In the genomic region with DNA sequence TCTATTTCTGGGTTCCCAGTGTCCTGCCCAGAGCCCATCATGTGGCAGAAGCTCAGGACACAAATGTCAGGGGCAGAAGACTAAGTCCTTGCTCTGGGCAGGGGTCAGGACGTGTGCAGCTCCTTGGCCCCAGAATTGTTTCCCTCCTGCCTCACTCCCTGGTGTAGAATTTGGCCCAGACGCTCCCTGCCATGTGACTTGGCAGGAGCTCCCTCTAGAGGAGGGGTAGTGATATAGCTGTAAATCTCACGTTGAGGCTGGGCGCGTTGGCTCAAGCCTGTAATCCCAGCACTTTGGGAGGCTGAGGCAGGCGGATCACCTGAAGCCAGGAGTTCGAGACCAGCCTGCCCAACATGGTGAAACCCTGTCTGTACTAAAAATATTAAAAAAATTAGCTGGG, we compare ENCODE assay signal across 9 cellular contexts.
A peak's percentile ranks its signal among the peaks of the same experiment; 100 is the strongest.
DNase-seq lines count a peak whose midpoint lies in the region; ATAC-seq, FAIRE-seq and TF ChIP-seq lines count a peak whose summit lies in the region.
"Had no signal": no experiment of that assay in that cellular context is flagged by ENCODE, and none has a peak within 500 bp of the region (broad histone marks: within the 10 kb centered on the region; RNA-seq: fewer than 3 reads in every experiment).

No MANE protein-coding gene starts in this region.

- no peak overlapping the region for H3K4me3 Mint-ChIP-seq in activated CD4-positive, alpha-beta T cell treated with anti-CD3 and anti-CD28 coated beads, Interleukin-2, amount 10 ng/mL, durations not matched to agents 7 days and 5 days

- H3K4me1 ChIP-seq in small intestine (ENCODE audit: control insufficient read depth in 2 of 2, insufficient read depth in 1 of 2, low read depth in 1 of 2, low read length in 1 of 2): no peaks in the 10 kb centered on the region
- H3K4me1 ChIP-seq in spleen: no peaks in the 10 kb centered on the region

- H3K4me1 Mint-ChIP-seq in activated CD4-positive, alpha-beta T cell treated with anti-CD3 and anti-CD28 coated beads, Interleukin-2, amount 10 ng/mL, durations not matched to agents 7 days and 5 days: peaks cover 7% of the 10 kb centered on the region

- no peak for TF ChIP-seq POLR2A in spleen (IDR thresholded peaks at IDR 0.05)

- intact Hi-C loops in spleen (cut with DNase I; ENCODE audit: low total_unique reads): no loop called here

- no peak overlapping the region for H3K27ac ChIP-seq in small intestine (ENCODE audit: low read depth in 1 of 2, low read length in 1 of 2)
- no peak overlapping the region for H3K27ac ChIP-seq in spleen

- TF ChIP-seq CTCF in spleen (IDR thresholded peaks at IDR 0.05 in 8 of 11, conservative IDR thresholded peaks at IDR 0.05 in 3 of 11): peak in 4 of 11 experiments; percentile 13 to 32 (median 28)

- POLR2A ChIA-PET in activated CD4-positive, alpha-beta T cell treated with anti-CD3 and anti-CD28 coated beads, Interleukin-2, amount 10 ng/mL, durations not matched to agents 7 days and 5 days (lab: Charles Lee): no interaction called here

- no peaks in the 10 kb centered on the region for H3K9me3 Mint-ChIP-seq in activated CD4-positive, alpha-beta T cell treated with anti-CD3 and anti-CD28 coated beads, Interleukin-2, amount 10 ng/mL, durations not matched to agents 7 days and 5 days

- no peak overlapping the region for H3K27ac Mint-ChIP-seq in activated CD4-positive, alpha-beta T cell treated with anti-CD3 and anti-CD28 coated beads, Interleukin-2, amount 10 ng/mL, durations not matched to agents 7 days and 5 days

- H3K36me3 ChIP-seq in small intestine (ENCODE audit: control insufficient read depth in 2 of 2, insufficient read depth in 2 of 2, low read length in 2 of 2) (no peaks in the 10 kb centered on the region), spleen (no peaks in the 10 kb centered on the region)

- FAIRE-seq in small intestine (lab: Jason Lieb, UNC): no peak

- no peaks in the 10 kb centered on the region for H3K36me3 Mint-ChIP-seq in activated CD4-positive, alpha-beta T cell treated with anti-CD3 and anti-CD28 coated beads, Interleukin-2, amount 10 ng/mL, durations not matched to agents 7 days and 5 days (ENCODE audit: low read depth)

- no peaks in the 10 kb centered on the region for H3K27me3 Mint-ChIP-seq in activated CD4-positive, alpha-beta T cell treated with anti-CD3 and anti-CD28 coated beads, Interleukin-2, amount 10 ng/mL, durations not matched to agents 7 days and 5 days

- CTCF ChIA-PET in activated CD4-positive, alpha-beta T cell treated with anti-CD3 and anti-CD28 coated beads, Interleukin-2, amount 10 ng/mL, durations not matched to agents 7 days and 5 days (lab: Charles Lee): interaction anchor here (0.7 to 1.4 kb wide), 7 partner anchors 9 to 326 kb away, joined by 3 to 4 read pairs (median 3); no protein-coding TSS in a partner anchor

- H3K27me3 ChIP-seq in small intestine (ENCODE audit: control insufficient read depth in 2 of 2, insufficient read depth in 2 of 2, low read length in 2 of 2) (no peaks in the 10 kb centered on the region), spleen (replicated peaks in 1 of 7) (peaks cover 0 to 35% (median 4%) of the 10 kb centered on the region in 7 donors)

- H3K9me3 ChIP-seq in small intestine (ENCODE audit: control insufficient read depth, low read depth): no peaks in the 10 kb centered on the region
- no peaks in the 10 kb centered on the region for H3K9me3 ChIP-seq in spleen

- ATAC-seq in GM19035 (IDR thresholded peaks at IDR 0.05; ENCODE audit: unreplicated experiment): no peak

- DNase-seq in activated CD4-positive, alpha-beta T cell treated with anti-CD3 and anti-CD28 coated beads, Interleukin-2, amount 10 ng/mL, durations not matched to agents 7 days and 5 days: peak; percentile 25
- no peak for DNase-seq in activated CD4-positive, alpha-beta T cell treated with anti-CD3 and anti-CD28 coated beads for 48 hours
- DNase-seq in NCI-H2029 treated with DMSO at 0.1 percent for 48 hours (lab: John Stamatoyannopoulos, UW) (peak; percentile 10), dermis blood vessel endothelial cell (peak; percentile 8), small intestine (peak; percentile 42), DMS79 (lab: John Stamatoyannopoulos, UW) (no peak), spleen (no peak)
- DNase-seq: NCI-H1930 had no signal

- 38 to 60% (median 40%) methylated on average over 7 of the region's 7 CpGs for WGBS in small intestine, 3 donors
- 38 to 64% (median 57%) methylated on average over 6 to 7 of the region's 7 CpGs for WGBS in spleen, 5 donors

- no peak overlapping the region for H3K4me3 ChIP-seq in small intestine (ENCODE audit: low read depth in 1 of 2, low read length in 2 of 2)
- no peak overlapping the region for H3K4me3 ChIP-seq in spleen

Comparison
In these comparisons a context has a peak if more than half of its experiments do, and no peak if none do; other contexts are left out.
1. DNase-seq: peak in activated CD4-positive, alpha-beta T cell treated with anti-CD3 and anti-CD28 coated beads, Interleukin-2, amount 10 ng/mL, durations not matched to agents 7 days and 5 days (single experiment), NCI-H2029 treated with DMSO at 0.1 percent for 48 hours (single experiment), dermis blood vessel endothelial cell (single experiment) and small intestine (single experiment); none in activated CD4-positive, alpha-beta T cell treated with anti-CD3 and anti-CD28 coated beads for 48 hours (single experiment), DMS79 (single experiment) and spleen (single experiment).